17 cellular contexts compared by ENCODE assay signal in the genomic region with DNA sequence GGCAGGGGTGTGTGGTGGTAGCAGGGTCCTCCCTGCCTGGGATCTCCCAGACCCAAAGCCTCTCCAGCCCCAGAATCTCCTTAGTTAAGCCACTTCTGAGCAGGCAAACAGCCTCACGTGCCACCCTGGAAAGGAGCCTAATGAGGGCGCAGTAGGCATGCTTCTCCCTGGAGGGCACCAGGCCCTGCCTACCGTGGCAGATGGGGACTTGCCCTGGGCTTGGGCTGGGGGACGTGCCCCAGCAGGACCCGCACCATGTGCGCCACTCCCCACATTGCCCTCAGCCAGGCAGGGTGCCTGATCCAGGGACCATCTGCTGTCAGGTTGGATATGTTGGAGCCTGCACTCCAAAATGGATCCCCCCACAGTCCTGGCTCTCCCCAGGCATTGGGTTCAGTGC. TPM values are rescaled to one million over a fixed set of nuclear protein-coding genes. Genes with fewer than 3 reads are reported as not detected.
DNase-seq lines count a peak whose midpoint lies in the region; ATAC-seq, FAIRE-seq and TF ChIP-seq lines count a peak whose summit lies in the region.
"Had no signal": no experiment of that assay in that cellular context is flagged by ENCODE, and none has a peak within 500 bp of the region (broad histone marks: within the 10 kb centered on the region; RNA-seq: fewer than 3 reads in every experiment).

No MANE protein-coding gene starts in this region.

- no peaks in the 10 kb centered on the region for H3K23me2 ChIP-seq in H1 (ENCODE audit: low read depth, low read length)

- H3K18ac ChIP-seq in H1 (ENCODE audit: extremely low read depth, low read length): no peak overlapping the region; the same call in 1 of the 2 replicates

- H3K79me2 ChIP-seq in H1 (ENCODE audit: control insufficient read depth in 1 of 2, insufficient read depth in 2 of 2, low read length in 2 of 2): peaks cover 0 to 44% of the 10 kb centered on the region in 2 experiments; a peak in 3 of 4 replicates

- H3K9ac ChIP-seq in H1 (replicated peaks in 1 of 4; ENCODE audit: extremely low read depth in 1 of 4, low read depth in 3 of 4, low read length in 3 of 4): no peak overlapping the region

- H3K79me1 ChIP-seq in H1 (ENCODE audit: low read depth, low read length): peaks cover 21% of the 10 kb centered on the region

- H2BK20ac ChIP-seq in H1 (ENCODE audit: low read length): peak overlapping the region; percentile 48; the same call in 1 of the 2 replicates

- H3K56ac ChIP-seq in H1 (replicated peaks; ENCODE audit: insufficient read length, low read depth, low read length): no peak overlapping the region

- H4K8ac ChIP-seq in H1 (ENCODE audit: extremely low read depth, insufficient read depth, low read length): no peak overlapping the region

- H2BK15ac ChIP-seq in H1 (ENCODE audit: low read length): no peak overlapping the region

- CTCF ChIA-PET in H1 (lab: Charles Lee; ENCODE audit: partially characterized antibody): interaction anchor here (0.6 to 1.0 kb wide), 2 partner anchors 20 to 30 kb away, joined by 3 to 4 read pairs; no protein-coding TSS in a partner anchor

- TF ChIP-seq RAD21 in H1 (IDR thresholded peaks at IDR 0.05 in 1 of 2, conservative IDR thresholded peaks at IDR 0.05 in 1 of 2; ENCODE audit: low read depth in 2 of 2, low read length in 2 of 2): no peak

- H3K14ac ChIP-seq in H1 (ENCODE audit: insufficient read length): no peak overlapping the region

- H4K91ac ChIP-seq in H1 (replicated peaks; ENCODE audit: insufficient read length, low read length): no peak overlapping the region

- H3K4ac ChIP-seq in H1 (replicated peaks; ENCODE audit: insufficient read length, low read depth, low read length): no peak overlapping the region

- H4K5ac ChIP-seq in H1 (ENCODE audit: insufficient read length, low read depth, low read length): no peak overlapping the region

- TF ChIP-seq CTCF in H1 (IDR thresholded peaks at IDR 0.05; ENCODE audit: control extremely low read depth in 1 of 3, insufficient read depth in 1 of 3, low read depth in 1 of 3, low read length in 3 of 3) (no peak), mucosa of descending colon (IDR thresholded peaks at IDR 0.05) (no peak)

- ATAC-seq in mucosa of descending colon: no peak
- ATAC-seq in GM19397 (IDR thresholded peaks at IDR 0.05; ENCODE audit: unreplicated experiment): no peak
- ATAC-seq: Panc1 had no signal

- H3K9me3 ChIP-seq in H1 (ENCODE audit: insufficient read depth in 2 of 2, low read depth in 1 of 2, low read length in 1 of 2): no peaks in the 10 kb centered on the region
- H3K9me3 ChIP-seq in mucosa of descending colon: no peaks in the 10 kb centered on the region

- no peak for TF ChIP-seq POLR2A in H1 (IDR thresholded peaks at IDR 0.05; ENCODE audit: control extremely low read depth in 1 of 2, low read depth in 2 of 2, low read length in 2 of 2)

- H2BK120ac ChIP-seq in H1 (replicated peaks; ENCODE audit: low read depth, low read length): no peak overlapping the region

- H3K27me3 ChIP-seq in H1 (replicated peaks in 1 of 4; ENCODE audit: control insufficient read depth in 3 of 4, extremely low read depth in 1 of 4, insufficient read depth in 3 of 4, low read length in 3 of 4): no peaks in the 10 kb centered on the region

- FAIRE-seq in H1 (lab: Jason Lieb, UNC) (no peak), RCC 7860 (lab: Jason Lieb, UNC) (no peak)

- H2BK5ac ChIP-seq in H1 (ENCODE audit: low read depth, low read length): peak overlapping the region; percentile 66

- TF ChIP-seq EP300 in H1 (IDR thresholded peaks at IDR 0.05; ENCODE audit: borderline replicate concordance in 1 of 2, low read depth in 2 of 2, low read length in 2 of 2): no peak

- H4K20me1 ChIP-seq in H1 (replicated peaks in 1 of 2; ENCODE audit: control insufficient read depth in 1 of 2, insufficient read depth in 2 of 2, low read length in 2 of 2): peaks cover 13 to 41% of the 10 kb centered on the region in 2 experiments

- no peak overlapping the region for H3K4me3 ChIP-seq in H1 (ENCODE audit: extremely low read depth in 1 of 4, insufficient read depth in 2 of 4, low read depth in 3 of 4, low read length in 4 of 4)
- H3K4me3 ChIP-seq in mucosa of descending colon: no peak overlapping the region

- 93% methylated on average over 6 of the region's 6 CpGs; no CpG with 5 or more reads in 1 of the 2 experiments for WGBS in H1 (ENCODE audit: extremely low coverage in 1 of 2, insufficient coverage in 1 of 2, insufficient read length in 1 of 2, insufficient replicate concordance in 2 of 2, low coverage in 1 of 2, low lambda C conversion rate in 2 of 2, missing lambda C conversion rate in 1 of 2), 2 experiments

- H3K36me3 ChIP-seq in H1 (ENCODE audit: control insufficient read depth in 2 of 4, insufficient read depth in 4 of 4, low read length in 3 of 4) (peaks cover 0 to 18% (median 10%) of the 10 kb centered on the region in 4 experiments; a peak in 6 of 8 replicates), mucosa of descending colon (ENCODE audit: low read depth) (peaks cover 6% of the 10 kb centered on the region)

- no peak overlapping the region for H3K23ac ChIP-seq in H1 (ENCODE audit: insufficient read length)

- DNase-seq in DMS 273 (lab: John Stamatoyannopoulos, UW; ENCODE audit: unreplicated experiment) (peak; percentile 98), NCI-H2171 treated with DMSO at 0.1 percent for 48 hours (lab: John Stamatoyannopoulos, UW) (peak; percentile 96), H1 (ENCODE audit: low read depth in 1 of 2, low spot score in 2 of 2) (no peak), mucosa of descending colon (peak in 2 of 3 donors; percentile 30 to 38), RCC 7860 (ENCODE audit: low spot score) (no peak), DMS53 treated with DMSO at 0.1 percent for 48 hours (lab: John Stamatoyannopoulos, UW; ENCODE audit: unreplicated experiment) (no peak), NCI-H526 (lab: John Stamatoyannopoulos, UW) (no peak)
- DNase-seq: AML-193, Calu3, GF-D8, H7, Karpas-422, NCI-H2029 treated with DMSO at 0.1 percent for 48 hours, NCI-H774, SHP77 treated with DMSO at 0.1 percent for 48 hours had no signal

- POLR2A ChIA-PET in H1 (lab: Charles Lee; ENCODE audit: partially characterized antibody): interaction anchor here (0.7 to 3.0 kb wide), 2 partner anchors 11 to 12 kb away, joined by 3 to 21 read pairs; a partner anchor contains a TSS

- H3K4me1 ChIP-seq in H1 (replicated peaks in 1 of 4; ENCODE audit: control insufficient read depth in 3 of 4, insufficient read depth in 4 of 4, low read length in 3 of 4) (no peaks in the 10 kb centered on the region), mucosa of descending colon (ENCODE audit: low read depth) (peaks cover 35% of the 10 kb centered on the region)

- no peak overlapping the region for H2AK5ac ChIP-seq in H1 (ENCODE audit: low read depth, low read length)

- no peak overlapping the region for H2BK12ac ChIP-seq in H1 (ENCODE audit: low read depth, low read length)

- H3K4me2 ChIP-seq in H1 (ENCODE audit: insufficient read depth in 1 of 2, low read depth in 2 of 2, low read length in 2 of 2): no peak overlapping the region

- intact Hi-C loops in mucosa of descending colon (cut with DNase I, micrococcal nuclease): no loop called here

- no peak overlapping the region for H3K27ac ChIP-seq in H1 (ENCODE audit: low read depth, low read length)

- H2AFZ ChIP-seq in H1 (ENCODE audit: low read length): no peak overlapping the region

TF ChIP-seq in H1, 55 proteins besides CTCF, POLR2A, EP300 and RAD21 (continues in another document):
- TF ChIP-seq CBX8 (IDR thresholded peaks at IDR 0.05; ENCODE audit: borderline replicate concordance, low read depth, low read length) (no peak), TAF7 (optimal IDR thresholded peaks at IDR 0.05; ENCODE audit: borderline replicate concordance, low read depth, low read length) (no peak), CEBPB (IDR thresholded peaks at IDR 0.05; ENCODE audit: low read depth, low read length) (no peak), GTF2F1 (IDR thresholded peaks at IDR 0.05; ENCODE audit: borderline replicate concordance, low read depth, low read length) (no peak), EZH2 (IDR thresholded peaks at IDR 0.05; ENCODE audit: low read depth, low read length, severe bottlenecking) (no peak), KDM4A (IDR thresholded peaks at IDR 0.05; ENCODE audit: low read depth, low read length, severe bottlenecking) (no peak)

RNA-seq across cellular contexts. Expression of a gene that starts 14.2 kb away (rescaled TPM):
- total RNA-seq in H1 (2021; fragmentation: NEBNext Ultra II Directional; extraction: Animal tissue kit (Norgen Biotek cat#: 25700)): 28.7 and 29.0 TPM in 2 replicates
- 15.4 and 21.3 TPM in 2 replicates for polyA plus RNA-seq in H1 (2011; rRNA removed)
- 14.3 TPM for polyA plus RNA-seq in H1 (2011; cell fraction: cytosol; rRNA removed)
- 29.6 TPM for polyA plus RNA-seq in H1 (2011; cell fraction: nucleus; rRNA removed)
- 13.8 to 20.5 TPM (median 18.5 TPM) in 4 replicates for polyA plus RNA-seq in H1 (2012, experiment 1 of 2)
- 20.3 TPM for polyA plus RNA-seq in H1 (2012, experiment 2 of 2)
- polyA plus RNA-seq in H1 (2013, experiment 1 of 2): 13.9 TPM
- 13.4 TPM for polyA plus RNA-seq in H1 (2013, experiment 2 of 2)
- 20.1 and 21.0 TPM in 2 replicates for polyA minus RNA-seq in H1 (2011; rRNA and poly(A)+ RNA removed)
- polyA minus RNA-seq in H1 (2011; cell fraction: cytosol; rRNA and poly(A)+ RNA removed): 21.6 TPM
- polyA minus RNA-seq in H1 (2011; cell fraction: nucleus; rRNA and poly(A)+ RNA removed): 22.7 TPM
- total RNA-seq in mucosa of descending colon: 10 to 100 TPM; 18.9 to 40.4 (median 29.1) TPM

RNA-seq across cellular contexts. Expression of a gene that starts 38.4 kb away (rescaled TPM):
- total RNA-seq in H1 (2021; fragmentation: NEBNext Ultra II Directional; extraction: Animal tissue kit (Norgen Biotek cat#: 25700)): 0.11 TPM in 1 of 2 replicates, not detected in the other
- polyA plus RNA-seq in H1 (2011; rRNA removed): 0.05 and 0.11 TPM in 2 replicates
- polyA plus RNA-seq in H1 (2011; cell fraction: cytosol; rRNA removed): 0.08 TPM
- 0.16 TPM for polyA plus RNA-seq in H1 (2011; cell fraction: nucleus; rRNA removed)
- polyA plus RNA-seq in H1 (2012, experiment 1 of 2): 0.14 to 0.16 TPM in 2 of 4 replicates, not detected in the others
- polyA plus RNA-seq in H1 (2012, experiment 2 of 2): not detected
- polyA plus RNA-seq in H1 (2013, experiment 1 of 2): under 0.01 TPM
- not detected for polyA plus RNA-seq in H1 (2013, experiment 2 of 2)
- polyA minus RNA-seq in H1 (2011; rRNA and poly(A)+ RNA removed): 0.16 TPM in 1 of 2 replicates, not detected in the other
- polyA minus RNA-seq in H1 (2011; cell fraction: cytosol; rRNA and poly(A)+ RNA removed): not detected
- polyA minus RNA-seq in H1 (2011; cell fraction: nucleus; rRNA and poly(A)+ RNA removed): 0.10 TPM
- total RNA-seq in mucosa of descending colon: under 1 TPM in 1 of 3 donors, not detected in 2; 0.12 TPM
- total RNA-seq: Calu3, H7 had no signal

RNA-seq across cellular contexts. Expression of a gene that starts 56.4 kb away (rescaled TPM):
- 0.24 and 0.29 TPM in 2 replicates for total RNA-seq in H1 (2021; fragmentation: NEBNext Ultra II Directional; extraction: Animal tissue kit (Norgen Biotek cat#: 25700))
- 0.18 and 0.24 TPM in 2 replicates for polyA plus RNA-seq in H1 (2011; rRNA removed)
- 0.23 TPM for polyA plus RNA-seq in H1 (2011; cell fraction: cytosol; rRNA removed)
- 0.93 TPM for polyA plus RNA-seq in H1 (2011; cell fraction: nucleus; rRNA removed)
- polyA plus RNA-seq in H1 (2012, experiment 1 of 2): 0.16 to 0.19 TPM in 2 of 4 replicates, not detected in the others
- polyA plus RNA-seq in H1 (2012, experiment 2 of 2): 0.17 TPM
- 0.43 TPM for polyA plus RNA-seq in H1 (2013, experiment 1 of 2)
- polyA plus RNA-seq in H1 (2013, experiment 2 of 2): 0.24 TPM
- polyA minus RNA-seq in H1 (2011; rRNA and poly(A)+ RNA removed): 0.19 TPM in 1 of 2 replicates, not detected in the other
- not detected for polyA minus RNA-seq in H1 (2011; cell fraction: cytosol; rRNA and poly(A)+ RNA removed)
- 1.00 TPM for polyA minus RNA-seq in H1 (2011; cell fraction: nucleus; rRNA and poly(A)+ RNA removed)
- total RNA-seq in mucosa of descending colon: 1 to 10 TPM; 1.2 to 2.5 (median 1.8) TPM
- total RNA-seq: Calu3 had no signal

Comparison
In these comparisons a context has a peak if more than half of its experiments do, and no peak if none do; other contexts are left out.
1. DNase-seq: peak in DMS 273 (single experiment), NCI-H2171 treated with DMSO at 0.1 percent for 48 hours (single experiment) and mucosa of descending colon (2 of 3); none in H1 (0 of 2), RCC 7860 (single experiment), DMS53 treated with DMSO at 0.1 percent for 48 hours (single experiment) and NCI-H526 (0 of 2).